In the genomic region with DNA sequence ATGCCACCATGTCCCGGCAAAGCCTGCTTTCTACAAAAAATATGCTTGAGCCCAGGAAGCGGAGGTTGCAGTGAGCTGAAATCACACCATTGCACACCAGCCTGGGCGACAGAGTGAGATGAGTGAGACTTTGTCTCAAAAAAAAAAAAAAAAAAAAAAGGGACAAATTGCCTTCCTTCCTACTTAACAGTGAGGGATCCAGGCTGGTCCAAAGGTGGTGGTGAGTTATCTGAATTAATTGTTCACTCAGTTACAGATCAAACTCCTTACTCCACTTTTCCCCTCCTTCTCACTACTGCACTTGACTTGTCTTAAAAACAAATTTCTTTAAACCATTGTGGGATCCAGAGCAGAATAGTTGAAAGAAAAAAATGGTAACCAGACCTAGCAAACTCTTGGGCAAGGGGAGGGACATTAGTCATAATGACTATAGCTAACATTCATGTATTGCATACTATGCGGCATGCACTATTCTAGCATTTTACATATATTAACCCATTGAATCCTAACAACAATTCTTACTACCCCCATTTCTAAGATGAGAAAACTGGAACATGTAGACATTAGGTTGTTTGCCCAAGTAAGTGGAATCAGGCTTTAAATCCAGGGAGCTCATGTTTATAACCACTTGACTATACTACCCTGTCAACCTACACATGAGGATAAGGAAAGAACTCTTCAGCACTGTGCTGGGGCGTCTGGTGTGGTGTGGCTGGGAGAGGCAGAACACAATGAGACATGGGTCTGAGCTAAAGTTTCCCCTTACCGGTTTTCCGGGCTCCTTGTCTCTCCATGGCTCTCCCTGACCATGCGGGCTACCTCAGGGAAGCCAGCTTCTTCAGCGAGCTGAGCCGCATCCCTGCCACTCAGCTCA, we compare ENCODE assay signal across 7 cellular contexts. TPM values are rescaled to one million over a fixed set of nuclear protein-coding genes. Genes with fewer than 3 reads are reported as not detected.
DNase-seq lines count a peak whose midpoint lies in the region; ATAC-seq lines count a peak whose summit lies in the region.

No MANE protein-coding gene starts in this region.

- peaks cover 84% of the 10 kb centered on the region for H3K4me1 Mint-ChIP-seq in activated CD4-positive, alpha-beta memory T cell treated with anti-CD3 and anti-CD28 coated beads, Interleukin-2, amount 10 ng/mL, durations not matched to agents 7 days and 5 days
- peaks cover 86% of the 10 kb centered on the region for H3K4me1 Mint-ChIP-seq in stimulated activated naive CD8-positive, alpha-beta T cell treated with anti-CD3 and anti-CD28 coated beads, Interleukin-15, amount 100 ng/mL, for 72 hours

- no peaks in the 10 kb centered on the region for H3K27me3 ChIP-seq in right cardiac atrium (ENCODE audit: control insufficient read depth, insufficient read depth)

- no peaks in the 10 kb centered on the region for H3K9me3 Mint-ChIP-seq in activated CD4-positive, alpha-beta memory T cell treated with anti-CD3 and anti-CD28 coated beads, Interleukin-2, amount 10 ng/mL, durations not matched to agents 7 days and 5 days
- H3K9me3 Mint-ChIP-seq in stimulated activated naive CD8-positive, alpha-beta T cell treated with anti-CD3 and anti-CD28 coated beads, Interleukin-15, amount 100 ng/mL, for 72 hours, result no peaks in the 10 kb centered on the region

- CTCF ChIA-PET in activated CD4-positive, alpha-beta memory T cell treated with anti-CD3 and anti-CD28 coated beads, Interleukin-2, amount 10 ng/mL, durations not matched to agents 7 days and 5 days (lab: Charles Lee), result interaction anchor here (0.5 to 2.6 kb wide), 8 partner anchors 11 to 264 kb away, joined by 3 to 19 read pairs (median 5); partner anchors contain the start of genes BAG6, DDX39B, HSPA1B and LTB

- no peaks in the 10 kb centered on the region for H3K27me3 Mint-ChIP-seq in activated CD4-positive, alpha-beta memory T cell treated with anti-CD3 and anti-CD28 coated beads, Interleukin-2, amount 10 ng/mL, durations not matched to agents 7 days and 5 days
- H3K27me3 Mint-ChIP-seq in stimulated activated naive CD8-positive, alpha-beta T cell treated with anti-CD3 and anti-CD28 coated beads, Interleukin-15, amount 100 ng/mL, for 72 hours, result no peaks in the 10 kb centered on the region

- ATAC-seq in right cardiac atrium (no peak), GM18519 (IDR thresholded peaks at IDR 0.05; ENCODE audit: low FRiP score, unreplicated experiment) (no peak)
- ATAC-seq in stimulated activated naive CD8-positive, alpha-beta T cell treated with anti-CD3 and anti-CD28 coated beads, Interleukin-15, amount 100 ng/mL, for 72 hours, result no peak

- 55% methylated on average over 10 of the region's 10 CpGs for WGBS in right cardiac atrium

- H3K9me3 ChIP-seq in right cardiac atrium (ENCODE audit: control insufficient read depth, low read length), result no peaks in the 10 kb centered on the region

- H3K4me1 ChIP-seq in right cardiac atrium (ENCODE audit: control insufficient read depth, insufficient read depth, low read length), result peaks cover 14% of the 10 kb centered on the region

- peak overlapping the region; percentile 59 for H3K27ac ChIP-seq in right cardiac atrium (ENCODE audit: low read length)

- peak overlapping the region; percentile 89 for H3K27ac Mint-ChIP-seq in activated CD4-positive, alpha-beta memory T cell treated with anti-CD3 and anti-CD28 coated beads, Interleukin-2, amount 10 ng/mL, durations not matched to agents 7 days and 5 days
- H3K27ac Mint-ChIP-seq in stimulated activated naive CD8-positive, alpha-beta T cell treated with anti-CD3 and anti-CD28 coated beads, Interleukin-15, amount 100 ng/mL, for 72 hours, result peak overlapping the region; percentile 57 to 84

- POLR2A ChIA-PET in activated CD4-positive, alpha-beta memory T cell treated with anti-CD3 and anti-CD28 coated beads, Interleukin-2, amount 10 ng/mL, durations not matched to agents 7 days and 5 days (lab: Charles Lee), result interaction anchor here (0.6 to 8.1 kb wide), 11 partner anchors 10 to 946 kb away, joined by 3 to 278 read pairs (median 8); partner anchors contain the start of genes ABHD16A, APOM, BAG6 and CLIC1

- intact Hi-C loops in right cardiac atrium (cut with DNase I), result loop anchor here in 1 of 4 donors (5.0 to 10.0 kb wide), 2 partner anchors 116 to 1311 kb away; partner anchors contain the start of genes ATP6V1G2 and NFKBIL1

- DNase-seq in HS-5 (ENCODE audit: low read depth), result peak; percentile 49
- DNase-seq in activated CD4-positive, alpha-beta memory T cell treated with anti-CD3 and anti-CD28 coated beads, Interleukin-2, amount 10 ng/mL, durations not matched to agents 7 days and 5 days, result no peak
- peak in 1 of 3 donors; percentile 6 for DNase-seq in right cardiac atrium
- no peak for DNase-seq in stimulated activated naive CD8-positive, alpha-beta T cell treated with anti-CD3 and anti-CD28 coated beads, Interleukin-15, amount 100 ng/mL, for 72 hours
- no peak for DNase-seq in NCI-H526 treated with DMSO at 0.1 percent for 48 hours (lab: John Stamatoyannopoulos, UW)
- DNase-seq in KG1 (lab: John Stamatoyannopoulos, UW), result no peak

- H3K4me3 Mint-ChIP-seq in activated CD4-positive, alpha-beta memory T cell treated with anti-CD3 and anti-CD28 coated beads, Interleukin-2, amount 10 ng/mL, durations not matched to agents 7 days and 5 days, result peak overlapping the region; percentile 86
- H3K4me3 Mint-ChIP-seq in stimulated activated naive CD8-positive, alpha-beta T cell treated with anti-CD3 and anti-CD28 coated beads, Interleukin-15, amount 100 ng/mL, for 72 hours, result peak overlapping the region; percentile 87 to 97

- H3K36me3 Mint-ChIP-seq in activated CD4-positive, alpha-beta memory T cell treated with anti-CD3 and anti-CD28 coated beads, Interleukin-2, amount 10 ng/mL, durations not matched to agents 7 days and 5 days (ENCODE audit: low read depth), result peaks cover 87% of the 10 kb centered on the region

- H3K4me3 ChIP-seq in right cardiac atrium (ENCODE audit: low read length), result peak overlapping the region; percentile 90

RNA-seq across cellular contexts. Expression of gene GPANK1, which starts 1.5 kb away (rescaled TPM):
- 10 to 100 TPM; 33.6 to 35.2 TPM for total RNA-seq in activated CD4-positive, alpha-beta memory T cell treated with anti-CD3 and anti-CD28 coated beads, Interleukin-2, amount 10 ng/mL, durations not matched to agents 7 days and 5 days
- total RNA-seq in right cardiac atrium, result 10 to 100 TPM; 16.8 to 23.9 (median 20.0) TPM
- 24.6 TPM for polyA plus RNA-seq in right cardiac atrium

RNA-seq across cellular contexts. Expression of gene CSNK2B, which starts 2.6 kb away (rescaled TPM):
- total RNA-seq in activated CD4-positive, alpha-beta memory T cell treated with anti-CD3 and anti-CD28 coated beads, Interleukin-2, amount 10 ng/mL, durations not matched to agents 7 days and 5 days, result 100 to 1,000 TPM; 199 to 212 TPM
- total RNA-seq in right cardiac atrium, result 100 to 1,000 TPM; 110 to 123 (median 116) TPM
- polyA plus RNA-seq in right cardiac atrium, result 158 TPM

RNA-seq across cellular contexts. Expression of gene C6orf47, which starts 2.7 kb away (rescaled TPM):
- total RNA-seq in activated CD4-positive, alpha-beta memory T cell treated with anti-CD3 and anti-CD28 coated beads, Interleukin-2, amount 10 ng/mL, durations not matched to agents 7 days and 5 days, result 10 to 100 TPM; 26.4 to 26.7 TPM
- total RNA-seq in right cardiac atrium, result 10 to 100 TPM; 18.5 to 20.7 (median 20.1) TPM
- polyA plus RNA-seq in right cardiac atrium, result 21.2 TPM

RNA-seq across cellular contexts. Expression of gene LY6G5B, which starts 6.5 kb away (rescaled TPM):
- 10 to 100 TPM; 16.7 to 17.2 TPM for total RNA-seq in activated CD4-positive, alpha-beta memory T cell treated with anti-CD3 and anti-CD28 coated beads, Interleukin-2, amount 10 ng/mL, durations not matched to agents 7 days and 5 days
- 1 to 10 TPM; 4.0 to 8.7 (median 5.9) TPM for total RNA-seq in right cardiac atrium
- 4.6 TPM for polyA plus RNA-seq in right cardiac atrium

RNA-seq across cellular contexts. Expression of gene APOM, which starts 7.6 kb away (rescaled TPM):
- 1 to 10 TPM; 2.9 to 3.6 TPM for total RNA-seq in activated CD4-positive, alpha-beta memory T cell treated with anti-CD3 and anti-CD28 coated beads, Interleukin-2, amount 10 ng/mL, durations not matched to agents 7 days and 5 days
- 1 to 10 TPM in 2 of 4 donors, under 1 TPM in 2; 0.48 to 2.8 (median 1.4) TPM for total RNA-seq in right cardiac atrium
- polyA plus RNA-seq in right cardiac atrium, result 3.9 TPM
